Comparison of ENCODE assay signal across 8 cellular contexts in genomic region chr5:143398451-143399237, GRCh38. TPM values are rescaled to one million over a fixed set of nuclear protein-coding genes. Genes with fewer than 3 reads are reported as not detected.
DNase-seq lines count a peak whose midpoint lies in the region; ATAC-seq and TF ChIP-seq lines count a peak whose summit lies in the region.

No MANE protein-coding gene starts in this region.

- POLR2A ChIA-PET in activated CD4-positive, alpha-beta T cell treated with anti-CD3 and anti-CD28 coated beads, Interleukin-2, amount 10 ng/mL, durations not matched to agents 7 days and 5 days (lab: Charles Lee): no interaction called here
- POLR2A ChIA-PET in activated B cell treated with CpG ODN at 0.5 μM for 24 hours (lab: Charles Lee): interaction anchor here (0.6 to 1.0 kb wide), 4 partner anchors 22 to 396 kb away, joined by 3 to 7 read pairs (median 4); no protein-coding TSS in a partner anchor

- DNase-seq in activated CD4-positive, alpha-beta T cell treated with anti-CD3 and anti-CD28 coated beads, Interleukin-2, amount 10 ng/mL, durations not matched to agents 7 days and 5 days: no peak
- no peak for DNase-seq in activated CD4-positive, alpha-beta T cell treated with anti-CD3 and anti-CD28 coated beads for 4 hours
- no peak for DNase-seq in activated B cell treated with CpG ODN at 0.5 μM for 24 hours
- DNase-seq in suprapubic skin (ENCODE audit: low spot score in 2 of 2): no peak
- DNase-seq in NCI-H2081 (lab: John Stamatoyannopoulos, UW): no peak
- DNase-seq in stimulated activated CD4-positive, alpha-beta T cell treated with anti-CD3 and anti-CD28 coated beads, Interleukin-4, amount 100 ng/mL, for 1 hour: no peak
- DNase-seq in GF-D8 (lab: John Stamatoyannopoulos, UW): no peak

- H3K27ac ChIP-seq in iPS-20b (ENCODE audit: low read length) (no peak overlapping the region), suprapubic skin (peak overlapping the region; percentile 3)

- peaks cover 43% of the 10 kb centered on the region for H3K36me3 Mint-ChIP-seq in activated CD4-positive, alpha-beta T cell treated with anti-CD3 and anti-CD28 coated beads, Interleukin-2, amount 10 ng/mL, durations not matched to agents 7 days and 5 days (ENCODE audit: low read depth)
- H3K36me3 Mint-ChIP-seq in activated B cell treated with CpG ODN at 0.5 μM for 24 hours (ENCODE audit: low read depth): peaks cover 39% of the 10 kb centered on the region

- TF ChIP-seq EP300 in suprapubic skin (IDR thresholded peaks at IDR 0.05): no peak

- H3K9me3 ChIP-seq in iPS-20b (ENCODE audit: insufficient read depth, low read depth, low read length): no peaks in the 10 kb centered on the region
- no peaks in the 10 kb centered on the region for H3K9me3 ChIP-seq in suprapubic skin

- H3K4me3 ChIP-seq in iPS-20b (ENCODE audit: low read length) (peak overlapping the region; percentile 52), suprapubic skin (peak overlapping the region; percentile 95)

- ATAC-seq in activated B cell treated with CpG ODN at 0.5 μM for 24 hours (ENCODE audit: low read depth): no peak

- intact Hi-C loops in activated B cell treated with CpG ODN at 0.5 μM for 24 hours (cut with micrococcal nuclease): no loop called here

- H3K27ac Mint-ChIP-seq in activated CD4-positive, alpha-beta T cell treated with anti-CD3 and anti-CD28 coated beads, Interleukin-2, amount 10 ng/mL, durations not matched to agents 7 days and 5 days: no peak overlapping the region
- H3K27ac Mint-ChIP-seq in activated B cell treated with CpG ODN at 0.5 μM for 24 hours: no peak overlapping the region

- H3K9ac ChIP-seq in iPS-20b (ENCODE audit: low read depth, low read length): peak overlapping the region; percentile 29; the same call in 1 of the 2 replicates

- no peaks in the 10 kb centered on the region for H3K27me3 Mint-ChIP-seq in activated CD4-positive, alpha-beta T cell treated with anti-CD3 and anti-CD28 coated beads, Interleukin-2, amount 10 ng/mL, durations not matched to agents 7 days and 5 days
- H3K27me3 Mint-ChIP-seq in activated B cell treated with CpG ODN at 0.5 μM for 24 hours: no peaks in the 10 kb centered on the region

- H3K4me1 ChIP-seq in iPS-20b (ENCODE audit: insufficient read depth, low read length): peaks cover 64% of the 10 kb centered on the region
- peaks cover 74% of the 10 kb centered on the region for H3K4me1 ChIP-seq in suprapubic skin

- H3K27me3 ChIP-seq in iPS-20b (ENCODE audit: insufficient read depth, low read length) (peaks cover 41% of the 10 kb centered on the region), suprapubic skin (no peaks in the 10 kb centered on the region)

- peak overlapping the region; percentile 81 for H3K4me3 Mint-ChIP-seq in activated CD4-positive, alpha-beta T cell treated with anti-CD3 and anti-CD28 coated beads, Interleukin-2, amount 10 ng/mL, durations not matched to agents 7 days and 5 days
- peak overlapping the region; percentile 90 for H3K4me3 Mint-ChIP-seq in activated B cell treated with CpG ODN at 0.5 μM for 24 hours

- peaks cover 67% of the 10 kb centered on the region for H3K4me1 Mint-ChIP-seq in activated CD4-positive, alpha-beta T cell treated with anti-CD3 and anti-CD28 coated beads, Interleukin-2, amount 10 ng/mL, durations not matched to agents 7 days and 5 days
- H3K4me1 Mint-ChIP-seq in activated B cell treated with CpG ODN at 0.5 μM for 24 hours: peaks cover 84% of the 10 kb centered on the region

- CTCF ChIA-PET in activated CD4-positive, alpha-beta T cell treated with anti-CD3 and anti-CD28 coated beads, Interleukin-2, amount 10 ng/mL, durations not matched to agents 7 days and 5 days (lab: Charles Lee): interaction anchor here (0.5 to 1.4 kb wide), 4 partner anchors 38 to 449 kb away, joined by 3 to 5 read pairs (median 4); no protein-coding TSS in a partner anchor
- CTCF ChIA-PET in activated B cell treated with CpG ODN at 0.5 μM for 24 hours (lab: Charles Lee): interaction anchor here (1.5 kb wide), 1 partner anchor 396 kb away, joined by 3 read pairs; no protein-coding TSS in a partner anchor

- no peaks in the 10 kb centered on the region for H3K9me3 Mint-ChIP-seq in activated CD4-positive, alpha-beta T cell treated with anti-CD3 and anti-CD28 coated beads, Interleukin-2, amount 10 ng/mL, durations not matched to agents 7 days and 5 days
- H3K9me3 Mint-ChIP-seq in activated B cell treated with CpG ODN at 0.5 μM for 24 hours: no peaks in the 10 kb centered on the region

- no peak for TF ChIP-seq POLR2A in suprapubic skin (IDR thresholded peaks at IDR 0.05)

- no peaks in the 10 kb centered on the region for H3K36me3 ChIP-seq in iPS-20b (ENCODE audit: insufficient read depth, low read depth, low read length)
- no peaks in the 10 kb centered on the region for H3K36me3 ChIP-seq in suprapubic skin

- TF ChIP-seq CTCF in activated B cell treated with CpG ODN at 0.5 μM for 24 hours (IDR thresholded peaks at IDR 0.05) (no peak), suprapubic skin (IDR thresholded peaks at IDR 0.05) (no peak)

- WGBS in suprapubic skin: 22% methylated on average over 8 of the region's 8 CpGs

RNA-seq across cellular contexts. Expression of gene NR3C1, which starts 4.8 kb away (rescaled TPM):
- 10 to 100 TPM; 62.7 to 73.1 TPM for total RNA-seq in activated CD4-positive, alpha-beta T cell treated with anti-CD3 and anti-CD28 coated beads, Interleukin-2, amount 10 ng/mL, durations not matched to agents 7 days and 5 days
- total RNA-seq in activated B cell treated with CpG ODN at 0.5 μM for 24 hours (105 and 110 TPM in 2 replicates), suprapubic skin (10 to 100 TPM; 50.4 to 68.8 (median 56.5) TPM)
